ENCODE assay signal across 8 cellular contexts in the genomic region with DNA sequence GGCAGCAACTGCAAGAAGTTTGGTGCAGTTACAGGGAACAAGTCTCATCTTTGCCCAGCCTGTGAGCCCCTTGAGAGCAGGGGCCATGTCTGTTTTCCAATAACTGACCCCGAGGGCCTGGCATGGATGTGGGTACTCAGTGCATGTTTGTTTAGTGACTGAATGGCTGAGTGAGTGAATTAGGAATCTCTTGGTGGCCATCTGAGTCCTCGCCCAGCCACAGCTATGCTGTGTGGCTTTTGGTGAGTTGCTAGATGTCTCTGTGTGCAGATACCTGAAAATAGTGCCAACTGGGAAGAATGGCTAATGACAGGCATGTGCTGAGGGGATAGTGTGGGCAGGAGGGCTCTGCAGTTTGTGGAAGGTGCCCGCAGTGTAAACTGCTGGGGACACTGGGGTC.
"Had no signal": no experiment of that assay in that cellular context is flagged by ENCODE, and none has a peak within 500 bp of the region (broad histone marks: within the 10 kb centered on the region; RNA-seq: fewer than 3 reads in every experiment).

No MANE protein-coding gene starts in this region.

- DNase-seq: H9, HCEC 1CT, HFFc6 had no signal

- H2AFZ ChIP-seq: GM23338 had no signal

- H3K36me3 Mint-ChIP-seq: IgD-negative memory B cell had no signal

- H3K9me3 Mint-ChIP-seq: GM23338, H9, HFFc6, IgD-negative memory B cell had no signal

- H3K4me1 Mint-ChIP-seq: H9 had no signal

- H3K4me3 Mint-ChIP-seq: GM23338, H9, HFFc6, IgD-negative memory B cell had no signal

- FAIRE-seq: H1, H54, HTR-8/SVneo had no signal

- ATAC-seq: GM23338 had no signal

- H3K4me3 ChIP-seq: GM23338 had no signal

- H3K4me2 ChIP-seq: GM23338 had no signal

- H3K27ac Mint-ChIP-seq: GM23338, H9, HFFc6, IgD-negative memory B cell had no signal
